ENCODE assay signal across 24 cellular contexts in genomic region chr5:1987471-1987870, GRCh38.
A peak's percentile ranks its signal among the peaks of the same experiment; 100 is the strongest.
DNase-seq lines count a peak whose midpoint lies in the region; ATAC-seq and TF ChIP-seq lines count a peak whose summit lies in the region.
"Had no signal": no experiment of that assay in that cellular context is flagged by ENCODE, and none has a peak within 500 bp of the region (broad histone marks: within the 10 kb centered on the region; RNA-seq: fewer than 3 reads in every experiment).

No MANE protein-coding gene starts in this region.

- H3K27ac ChIP-seq in heart left ventricle (no peak overlapping the region), neuronal stem cell (replicated peaks; ENCODE audit: low read length) (no peak overlapping the region), vagina (no peak overlapping the region)
- H3K27ac ChIP-seq: 22Rv1; A549; BLaER1 treated with 17β-estradiol and CSF1 and Interleukin-3, amounts not matched to agents 10 nM and 100 nM; C4-2B had no signal

- peak overlapping the region; percentile 52 for H3K18ac ChIP-seq in neuronal stem cell (ENCODE audit: low read length)

- H3K27me3 ChIP-seq in heart left ventricle (no peaks in the 10 kb centered on the region), neuronal stem cell (ENCODE audit: control insufficient read depth in 3 of 3, insufficient read depth in 3 of 3, low read depth in 1 of 3, low read length in 3 of 3) (peaks cover 0 to 5% (median 0%) of the 10 kb centered on the region in 3 experiments), vagina (no peaks in the 10 kb centered on the region)
- H3K27me3 ChIP-seq: BLaER1 treated with 17β-estradiol and CSF1 and Interleukin-3, amounts not matched to agents 10 nM and 100 nM had no signal

- ATAC-seq in heart left ventricle (no peak), GM21786 (IDR thresholded peaks at IDR 0.05; ENCODE audit: unreplicated experiment) (no peak), GM21515 (IDR thresholded peaks at IDR 0.05; ENCODE audit: unreplicated experiment) (no peak)
- ATAC-seq: A549; CD8-positive, alpha-beta T cell; GM12878 had no signal

- peaks cover 0 to 20% (median 0%) of the 10 kb centered on the region in 12 donors for H3K9me3 ChIP-seq in heart left ventricle
- H3K9me3 ChIP-seq in neuronal stem cell (replicated peaks in 1 of 2; ENCODE audit: control insufficient read depth in 2 of 2, insufficient read depth in 1 of 2, low read depth in 1 of 2, low read length in 2 of 2) = no peaks in the 10 kb centered on the region
- no peaks in the 10 kb centered on the region for H3K9me3 ChIP-seq in vagina
- H3K9me3 ChIP-seq: A549 had no signal

- no peak overlapping the region for H3K4me2 ChIP-seq in neuronal stem cell (ENCODE audit: insufficient read depth, low read length, poor library complexity, severe bottlenecking)
- H3K4me2 ChIP-seq: A549; BLaER1 treated with 17β-estradiol and CSF1 and Interleukin-3, amounts not matched to agents 10 nM and 100 nM had no signal

- H2AK5ac ChIP-seq in neuronal stem cell (ENCODE audit: low read depth, low read length) = no peak overlapping the region

- TF ChIP-seq POLR2A in heart left ventricle (IDR thresholded peaks at IDR 0.05) = no peak
- no peak for TF ChIP-seq POLR2A in lower leg skin (IDR thresholded peaks at IDR 0.05)
- no peak for TF ChIP-seq POLR2A in vagina (IDR thresholded peaks at IDR 0.05)

- peak overlapping the region; percentile 50 for H3K9ac ChIP-seq in neuronal stem cell (ENCODE audit: low read depth, low read length, poor library complexity)
- H3K9ac ChIP-seq: BLaER1 treated with 17β-estradiol and CSF1 and Interleukin-3, amounts not matched to agents 10 nM and 100 nM had no signal

- H2BK15ac ChIP-seq in neuronal stem cell (ENCODE audit: low read length) = no peak overlapping the region

- 68 to 83% (median 79%) methylated on average over 5 of the region's 5 CpGs for WGBS in heart left ventricle, 4 donors
- 63 to 82% methylated on average over 5 of the region's 5 CpGs for WGBS in lower leg skin, 2 donors
- WGBS in neuronal stem cell (ENCODE audit: extremely low coverage in 2 of 2, insufficient read length in 2 of 2, insufficient replicate concordance in 1 of 2), 2 donors = no CpG with 5 or more reads among the region's 5 CpGs

- H2BK120ac ChIP-seq in neuronal stem cell (ENCODE audit: low read depth, low read length) = no peak overlapping the region

- H4K91ac ChIP-seq in neuronal stem cell (ENCODE audit: low read depth, low read length, poor library complexity) = no peak overlapping the region

- no peak overlapping the region for H2BK5ac ChIP-seq in neuronal stem cell (ENCODE audit: low read length)

- H3K4ac ChIP-seq in neuronal stem cell (ENCODE audit: low read length) = no peak overlapping the region

- H3K36me3 ChIP-seq in heart left ventricle (no peaks in the 10 kb centered on the region), neuronal stem cell (replicated peaks in 1 of 2; ENCODE audit: control insufficient read depth in 2 of 2, insufficient read depth in 2 of 2, low read length in 2 of 2) (no peaks in the 10 kb centered on the region), vagina (no peaks in the 10 kb centered on the region)
- H3K36me3 ChIP-seq: BLaER1 treated with 17β-estradiol and CSF1 and Interleukin-3, amounts not matched to agents 10 nM and 100 nM had no signal

- intact Hi-C loops in cardiac septum (cut with DNase I) = no loop called here
- intact Hi-C loops in heart left ventricle (cut with DNase I) = no loop called here
- intact Hi-C loops in lower leg skin (cut with DNase I; ENCODE audit: low total_unique reads) = no loop called here
- intact Hi-C loops in vagina (cut with DNase I) = no loop called here

- H3K79me1 ChIP-seq in neuronal stem cell (ENCODE audit: low read depth, low read length) = no peaks in the 10 kb centered on the region

- no peaks in the 10 kb centered on the region for H3K4me1 ChIP-seq in heart left ventricle
- no peaks in the 10 kb centered on the region for H3K4me1 ChIP-seq in neuronal stem cell (ENCODE audit: control insufficient read depth in 2 of 2, insufficient read depth in 1 of 2, low read depth in 1 of 2, low read length in 2 of 2)
- no peaks in the 10 kb centered on the region for H3K4me1 ChIP-seq in vagina
- H3K4me1 ChIP-seq: A549; BLaER1 treated with 17β-estradiol and CSF1 and Interleukin-3, amounts not matched to agents 10 nM and 100 nM had no signal

- H3K23ac ChIP-seq in neuronal stem cell (ENCODE audit: low read depth, low read length, poor library complexity) = no peak overlapping the region

- peak; percentile 27 for DNase-seq in cardiac septum (ENCODE audit: low spot score)
- no peak for DNase-seq in heart left ventricle
- DNase-seq in lower leg skin (ENCODE audit: low spot score in 2 of 2) = peak; percentile 2 to 57
- DNase-seq in neuronal stem cell (ENCODE audit: low spot score) = no peak
- peak; percentile 27 to 82 for DNase-seq in vagina (ENCODE audit: extremely low spot score in 2 of 2)
- DNase-seq in NCI-H774 (lab: John Stamatoyannopoulos, UW) = no peak
- DNase-seq: AML-193; CD4-positive, alpha-beta T cell; CD8-positive, alpha-beta T cell; COR-L47; DMS 273 treated with DMSO at 0.1 percent for 48 hours; DMS153; DMS53; DMS79; DND-41; EL; GDM1 had no signal

- no peak for TF ChIP-seq CTCF in heart left ventricle (IDR thresholded peaks at IDR 0.05)
- TF ChIP-seq CTCF in lower leg skin (IDR thresholded peaks at IDR 0.05) = no peak
- no peak for TF ChIP-seq CTCF in vagina (IDR thresholded peaks at IDR 0.05)

- no peak overlapping the region for H4K8ac ChIP-seq in neuronal stem cell (ENCODE audit: low read depth, low read length)

- H3K14ac ChIP-seq in neuronal stem cell (ENCODE audit: low read length) = no peak overlapping the region

- no peak overlapping the region for H2BK12ac ChIP-seq in neuronal stem cell (ENCODE audit: low read length)

- no peak overlapping the region for H2AFZ ChIP-seq in neuronal stem cell (ENCODE audit: low read length)

- H3K4me3 ChIP-seq in heart left ventricle = no peak overlapping the region
- no peak overlapping the region for H3K4me3 ChIP-seq in lower leg skin (ENCODE audit: low read depth, poor library complexity, severe bottlenecking)
- H3K4me3 ChIP-seq in neuronal stem cell (ENCODE audit: low read length in 2 of 2) = no peak overlapping the region
- H3K4me3 ChIP-seq in vagina = no peak overlapping the region
- H3K4me3 ChIP-seq: A549; BLaER1 treated with 17β-estradiol and CSF1 and Interleukin-3, amounts not matched to agents 10 nM and 100 nM; GM12878 had no signal

Comparison
In these comparisons a context has a peak if more than half of its experiments do, and no peak if none do; other contexts are left out.
1. DNase-seq: peak in cardiac septum (single experiment), lower leg skin (2 of 2) and vagina (2 of 2); none in heart left ventricle (0 of 5), neuronal stem cell (single experiment) and NCI-H774 (single experiment).